In genomic region chr9:108130896-108131295, GRCh38 we compare ENCODE assay signal across 17 cellular contexts.
DNase-seq lines count a peak whose midpoint lies in the region; ATAC-seq and TF ChIP-seq lines count a peak whose summit lies in the region.
"Had no signal": no experiment of that assay in that cellular context is flagged by ENCODE, and none has a peak within 500 bp of the region (broad histone marks: within the 10 kb centered on the region; RNA-seq: fewer than 3 reads in every experiment).

No MANE protein-coding gene starts in this region.

- no peaks in the 10 kb centered on the region for H3K36me3 Mint-ChIP-seq in progenitor cell of endocrine pancreas (ENCODE audit: insufficient read depth)
- H3K36me3 Mint-ChIP-seq: CD14-positive monocyte had no signal

- peaks cover 3% of the 10 kb centered on the region for H3K9me3 Mint-ChIP-seq in progenitor cell of endocrine pancreas (ENCODE audit: low read depth)
- H3K9me3 Mint-ChIP-seq: HFFc6 had no signal

- peak; percentile 28 for DNase-seq in NCI-H345 (lab: John Stamatoyannopoulos, UW)
- DNase-seq in NCI-H345 treated with DMSO at 0.1 percent for 48 hours (lab: John Stamatoyannopoulos, UW; ENCODE audit: unreplicated experiment): no peak
- peak; percentile 76 for DNase-seq in NCI-H146 (lab: John Stamatoyannopoulos, UW)
- peak; percentile 64 for DNase-seq in NCI-H510A treated with DMSO at 0.1 percent for 48 hours (lab: John Stamatoyannopoulos, UW)
- no peak for DNase-seq in progenitor cell of endocrine pancreas (ENCODE audit: low spot score, unreplicated experiment)
- DNase-seq: Caco-2, DND-41, GDM1, GM23248, HFFc6, MG63, SJCRH30 had no signal

- peak overlapping the region; percentile 14 for H3K27ac Mint-ChIP-seq in progenitor cell of endocrine pancreas
- H3K27ac Mint-ChIP-seq: CD14-positive monocyte, HFFc6 had no signal

- no peak overlapping the region for H3K4me3 Mint-ChIP-seq in progenitor cell of endocrine pancreas (ENCODE audit: low read depth)
- H3K4me3 Mint-ChIP-seq: CD14-positive monocyte, HFFc6 had no signal

- H3K4me1 Mint-ChIP-seq in progenitor cell of endocrine pancreas (ENCODE audit: low read depth): peaks cover 12% of the 10 kb centered on the region

- H3K27me3 Mint-ChIP-seq in progenitor cell of endocrine pancreas: peaks cover 37% of the 10 kb centered on the region

- ATAC-seq in HG02973 (IDR thresholded peaks at IDR 0.05; ENCODE audit: unreplicated experiment) (no peak), HG03571 (IDR thresholded peaks at IDR 0.05; ENCODE audit: unreplicated experiment) (no peak), GM19397 (IDR thresholded peaks at IDR 0.05; ENCODE audit: unreplicated experiment) (no peak)
- ATAC-seq: A549 had no signal

- TF ChIP-seq CTCF in progenitor cell of endocrine pancreas (IDR thresholded peaks at IDR 0.05; ENCODE audit: unreplicated experiment): no peak

Comparison
In these comparisons a context has a peak if more than half of its experiments do, and no peak if none do; other contexts are left out.
1. DNase-seq: peak in NCI-H345 (single experiment), NCI-H146 (single experiment) and NCI-H510A treated with DMSO at 0.1 percent for 48 hours (single experiment); none in NCI-H345 treated with DMSO at 0.1 percent for 48 hours (single experiment) and progenitor cell of endocrine pancreas (single experiment).